In the genomic region with DNA sequence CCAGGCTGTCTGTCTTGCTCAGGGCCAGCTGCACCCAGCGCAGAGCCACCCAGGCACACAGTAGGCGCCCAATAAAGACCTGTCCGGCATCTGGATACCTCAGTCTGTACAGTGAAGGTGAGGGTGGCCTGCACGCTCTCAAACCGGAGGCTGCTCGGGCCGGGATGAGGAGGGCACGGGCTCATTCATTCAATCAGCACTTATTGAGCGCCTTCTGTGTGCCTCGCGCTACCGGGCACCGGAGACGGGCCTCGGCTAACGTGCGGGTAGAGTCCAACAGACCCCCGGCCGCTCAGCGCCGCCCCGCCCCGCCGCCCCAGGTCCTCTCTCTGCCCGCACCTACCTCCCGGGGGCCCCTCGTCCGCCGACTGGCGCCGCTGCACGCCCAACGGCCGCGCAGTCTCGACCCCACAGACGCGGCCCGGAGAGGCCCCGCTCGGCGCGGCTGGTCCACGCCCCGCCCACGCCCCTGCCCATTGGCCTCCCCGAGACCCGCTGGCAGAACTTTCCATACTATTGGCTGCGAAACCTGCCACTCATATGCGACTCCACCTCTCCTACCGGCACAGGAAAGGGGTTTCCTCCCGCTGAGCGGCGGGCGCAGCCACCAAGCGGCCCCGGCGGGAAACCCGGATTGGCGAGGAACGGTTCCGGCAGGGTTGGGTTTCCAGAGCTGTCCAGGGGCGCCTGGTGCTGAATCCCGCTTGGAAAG, we compare ENCODE assay signal across 1 cellular context.
TF ChIP-seq lines count a peak whose summit lies in the region.

A gene with protein sequence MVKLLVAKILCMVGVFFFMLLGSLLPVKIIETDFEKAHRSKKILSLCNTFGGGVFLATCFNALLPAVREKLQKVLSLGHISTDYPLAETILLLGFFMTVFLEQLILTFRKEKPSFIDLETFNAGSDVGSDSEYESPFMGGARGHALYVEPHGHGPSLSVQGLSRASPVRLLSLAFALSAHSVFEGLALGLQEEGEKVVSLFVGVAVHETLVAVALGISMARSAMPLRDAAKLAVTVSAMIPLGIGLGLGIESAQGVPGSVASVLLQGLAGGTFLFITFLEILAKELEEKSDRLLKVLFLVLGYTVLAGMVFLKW (minus strand): TSS at position 416 of the 712 bp plus-strand sequence. CDS start 2,760 bp downstream, outside the sequence.

TF ChIP-seq in HEK293, 187 proteins besides CTCF, POLR2A, EP300 and RAD21 (continued from another document and continues in another):
- TF ChIP-seq KLF10 (tag by site-specific recombination; IDR thresholded peaks at IDR 0.05), result peak; percentile 60; the same call in 1 of the 2 replicates
- TF ChIP-seq, protein P1, sequence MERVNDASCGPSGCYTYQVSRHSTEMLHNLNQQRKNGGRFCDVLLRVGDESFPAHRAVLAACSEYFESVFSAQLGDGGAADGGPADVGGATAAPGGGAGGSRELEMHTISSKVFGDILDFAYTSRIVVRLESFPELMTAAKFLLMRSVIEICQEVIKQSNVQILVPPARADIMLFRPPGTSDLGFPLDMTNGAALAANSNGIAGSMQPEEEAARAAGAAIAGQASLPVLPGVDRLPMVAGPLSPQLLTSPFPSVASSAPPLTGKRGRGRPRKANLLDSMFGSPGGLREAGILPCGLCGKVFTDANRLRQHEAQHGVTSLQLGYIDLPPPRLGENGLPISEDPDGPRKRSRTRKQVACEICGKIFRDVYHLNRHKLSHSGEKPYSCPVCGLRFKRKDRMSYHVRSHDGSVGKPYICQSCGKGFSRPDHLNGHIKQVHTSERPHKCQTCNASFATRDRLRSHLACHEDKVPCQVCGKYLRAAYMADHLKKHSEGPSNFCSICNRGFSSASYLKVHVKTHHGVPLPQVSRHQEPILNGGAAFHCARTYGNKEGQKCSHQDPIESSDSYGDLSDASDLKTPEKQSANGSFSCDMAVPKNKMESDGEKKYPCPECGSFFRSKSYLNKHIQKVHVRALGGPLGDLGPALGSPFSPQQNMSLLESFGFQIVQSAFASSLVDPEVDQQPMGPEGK (tag by site-specific recombination; IDR thresholded peaks at IDR 0.05), result peak; percentile 51; the same call in 1 of the 2 replicates
- TF ChIP-seq, protein P2, sequence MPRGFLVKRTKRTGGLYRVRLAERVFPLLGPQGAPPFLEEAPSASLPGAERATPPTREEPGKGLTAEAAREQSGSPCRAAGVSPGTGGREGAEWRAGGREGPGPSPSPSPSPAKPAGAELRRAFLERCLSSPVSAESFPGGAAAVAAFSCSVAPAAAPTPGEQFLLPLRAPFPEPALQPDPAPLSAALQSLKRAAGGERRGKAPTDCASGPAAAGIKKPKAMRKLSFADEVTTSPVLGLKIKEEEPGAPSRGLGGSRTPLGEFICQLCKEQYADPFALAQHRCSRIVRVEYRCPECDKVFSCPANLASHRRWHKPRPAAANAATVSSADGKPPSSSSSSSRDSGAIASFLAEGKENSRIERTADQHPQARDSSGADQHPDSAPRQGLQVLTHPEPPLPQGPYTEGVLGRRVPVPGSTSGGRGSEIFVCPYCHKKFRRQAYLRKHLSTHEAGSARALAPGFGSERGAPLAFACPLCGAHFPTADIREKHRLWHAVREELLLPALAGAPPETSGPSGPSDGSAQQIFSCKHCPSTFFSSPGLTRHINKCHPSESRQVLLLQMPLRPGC (tag by site-specific recombination; IDR thresholded peaks at IDR 0.05), result peak; percentile 83
- no peak for TF ChIP-seq ZNF549 (tag by site-specific recombination; IDR thresholded peaks at IDR 0.05)
- no peak for TF ChIP-seq ZNF623 (tag by site-specific recombination; IDR thresholded peaks at IDR 0.05)
- peak; percentile 60; the same call in 1 of the 2 replicates for TF ChIP-seq TRIM28 (IDR thresholded peaks at IDR 0.05; ENCODE audit: borderline replicate concordance, low read length)
- TF ChIP-seq GFI1B (tag by site-specific recombination; IDR thresholded peaks at IDR 0.05), result peak; percentile 47; the same call in 1 of the 2 replicates
- TF ChIP-seq, protein P3, sequence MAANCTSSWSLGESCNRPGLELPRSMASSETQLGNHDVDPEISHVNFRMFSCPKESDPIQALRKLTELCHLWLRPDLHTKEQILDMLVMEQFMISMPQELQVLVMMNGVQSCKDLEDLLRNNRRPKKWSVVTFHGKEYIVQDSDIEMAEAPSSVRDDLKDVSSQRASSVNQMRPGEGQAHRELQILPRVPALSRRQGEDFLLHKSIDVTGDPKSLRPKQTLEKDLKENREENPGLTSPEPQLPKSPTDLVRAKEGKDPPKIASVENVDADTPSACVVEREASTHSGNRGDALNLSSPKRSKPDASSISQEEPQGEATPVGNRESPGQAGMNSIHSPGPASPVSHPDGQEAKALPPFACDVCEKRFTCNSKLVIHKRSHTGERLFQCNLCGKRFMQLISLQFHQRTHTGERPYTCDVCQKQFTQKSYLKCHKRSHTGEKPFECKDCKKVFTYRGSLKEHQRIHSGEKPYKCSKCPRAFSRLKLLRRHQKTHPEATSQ (tag by site-specific recombination; IDR thresholded peaks at IDR 0.05), result 0 out of 2 replicates have a peak, but pooled peaks have one; percentile 73
- TF ChIP-seq, protein P4, sequence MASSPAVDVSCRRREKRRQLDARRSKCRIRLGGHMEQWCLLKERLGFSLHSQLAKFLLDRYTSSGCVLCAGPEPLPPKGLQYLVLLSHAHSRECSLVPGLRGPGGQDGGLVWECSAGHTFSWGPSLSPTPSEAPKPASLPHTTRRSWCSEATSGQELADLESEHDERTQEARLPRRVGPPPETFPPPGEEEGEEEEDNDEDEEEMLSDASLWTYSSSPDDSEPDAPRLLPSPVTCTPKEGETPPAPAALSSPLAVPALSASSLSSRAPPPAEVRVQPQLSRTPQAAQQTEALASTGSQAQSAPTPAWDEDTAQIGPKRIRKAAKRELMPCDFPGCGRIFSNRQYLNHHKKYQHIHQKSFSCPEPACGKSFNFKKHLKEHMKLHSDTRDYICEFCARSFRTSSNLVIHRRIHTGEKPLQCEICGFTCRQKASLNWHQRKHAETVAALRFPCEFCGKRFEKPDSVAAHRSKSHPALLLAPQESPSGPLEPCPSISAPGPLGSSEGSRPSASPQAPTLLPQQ (tag by site-specific recombination; IDR thresholded peaks at IDR 0.05), result peak; percentile 87
- TF ChIP-seq, protein P5, sequence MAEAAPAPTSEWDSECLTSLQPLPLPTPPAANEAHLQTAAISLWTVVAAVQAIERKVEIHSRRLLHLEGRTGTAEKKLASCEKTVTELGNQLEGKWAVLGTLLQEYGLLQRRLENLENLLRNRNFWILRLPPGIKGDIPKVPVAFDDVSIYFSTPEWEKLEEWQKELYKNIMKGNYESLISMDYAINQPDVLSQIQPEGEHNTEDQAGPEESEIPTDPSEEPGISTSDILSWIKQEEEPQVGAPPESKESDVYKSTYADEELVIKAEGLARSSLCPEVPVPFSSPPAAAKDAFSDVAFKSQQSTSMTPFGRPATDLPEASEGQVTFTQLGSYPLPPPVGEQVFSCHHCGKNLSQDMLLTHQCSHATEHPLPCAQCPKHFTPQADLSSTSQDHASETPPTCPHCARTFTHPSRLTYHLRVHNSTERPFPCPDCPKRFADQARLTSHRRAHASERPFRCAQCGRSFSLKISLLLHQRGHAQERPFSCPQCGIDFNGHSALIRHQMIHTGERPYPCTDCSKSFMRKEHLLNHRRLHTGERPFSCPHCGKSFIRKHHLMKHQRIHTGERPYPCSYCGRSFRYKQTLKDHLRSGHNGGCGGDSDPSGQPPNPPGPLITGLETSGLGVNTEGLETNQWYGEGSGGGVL (tag by site-specific recombination; IDR thresholded peaks at IDR 0.05), result no peak
- peak; percentile 43; the same call in 1 of the 2 replicates for TF ChIP-seq ZBTB20 (tag by site-specific recombination; IDR thresholded peaks at IDR 0.05)
- TF ChIP-seq, protein P6, sequence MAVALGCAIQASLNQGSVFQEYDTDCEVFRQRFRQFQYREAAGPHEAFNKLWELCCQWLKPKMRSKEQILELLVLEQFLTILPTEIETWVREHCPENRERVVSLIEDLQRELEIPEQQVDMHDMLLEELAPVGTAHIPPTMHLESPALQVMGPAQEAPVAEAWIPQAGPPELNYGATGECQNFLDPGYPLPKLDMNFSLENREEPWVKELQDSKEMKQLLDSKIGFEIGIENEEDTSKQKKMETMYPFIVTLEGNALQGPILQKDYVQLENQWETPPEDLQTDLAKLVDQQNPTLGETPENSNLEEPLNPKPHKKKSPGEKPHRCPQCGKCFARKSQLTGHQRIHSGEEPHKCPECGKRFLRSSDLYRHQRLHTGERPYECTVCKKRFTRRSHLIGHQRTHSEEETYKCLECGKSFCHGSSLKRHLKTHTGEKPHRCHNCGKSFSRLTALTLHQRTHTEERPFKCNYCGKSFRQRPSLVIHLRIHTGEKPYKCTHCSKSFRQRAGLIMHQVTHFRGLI (tag by site-specific recombination; IDR thresholded peaks at IDR 0.05), result peak; percentile 90
- no peak for TF ChIP-seq FEZF1 (tag by site-specific recombination; IDR thresholded peaks at IDR 0.05)
- TF ChIP-seq, protein P7, sequence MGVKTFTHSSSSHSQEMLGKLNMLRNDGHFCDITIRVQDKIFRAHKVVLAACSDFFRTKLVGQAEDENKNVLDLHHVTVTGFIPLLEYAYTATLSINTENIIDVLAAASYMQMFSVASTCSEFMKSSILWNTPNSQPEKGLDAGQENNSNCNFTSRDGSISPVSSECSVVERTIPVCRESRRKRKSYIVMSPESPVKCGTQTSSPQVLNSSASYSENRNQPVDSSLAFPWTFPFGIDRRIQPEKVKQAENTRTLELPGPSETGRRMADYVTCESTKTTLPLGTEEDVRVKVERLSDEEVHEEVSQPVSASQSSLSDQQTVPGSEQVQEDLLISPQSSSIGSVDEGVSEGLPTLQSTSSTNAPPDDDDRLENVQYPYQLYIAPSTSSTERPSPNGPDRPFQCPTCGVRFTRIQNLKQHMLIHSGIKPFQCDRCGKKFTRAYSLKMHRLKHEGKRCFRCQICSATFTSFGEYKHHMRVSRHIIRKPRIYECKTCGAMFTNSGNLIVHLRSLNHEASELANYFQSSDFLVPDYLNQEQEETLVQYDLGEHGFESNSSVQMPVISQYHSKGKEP (tag by site-specific recombination; IDR thresholded peaks at IDR 0.05), result peak; percentile 76; the same call in 1 of the 2 replicates
- TF ChIP-seq, protein P8, sequence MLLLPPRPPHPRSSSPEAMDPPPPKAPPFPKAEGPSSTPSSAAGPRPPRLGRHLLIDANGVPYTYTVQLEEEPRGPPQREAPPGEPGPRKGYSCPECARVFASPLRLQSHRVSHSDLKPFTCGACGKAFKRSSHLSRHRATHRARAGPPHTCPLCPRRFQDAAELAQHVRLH (tag by site-specific recombination; IDR thresholded peaks at IDR 0.05), result peak; percentile 97
- TF ChIP-seq ZNF292 (tag by site-specific recombination; IDR thresholded peaks at IDR 0.05; ENCODE audit: borderline replicate concordance, low read depth), result no peak
- TF ChIP-seq REPIN1 (tag by site-specific recombination; IDR thresholded peaks at IDR 0.05; ENCODE audit: low read depth), result 0 out of 2 replicates have a peak, but pooled peaks have one; percentile 38
- TF ChIP-seq OSR2 (tag by site-specific recombination; IDR thresholded peaks at IDR 0.05), result no peak
- TF ChIP-seq GLIS1 (tag by site-specific recombination; IDR thresholded peaks at IDR 0.05), result peak; percentile 81
- TF ChIP-seq ZNF146 (tag by site-specific recombination; IDR thresholded peaks at IDR 0.05), result peak; percentile 48; the same call in 1 of the 2 replicates
- no peak for TF ChIP-seq ZNF658 (tag by site-specific recombination; IDR thresholded peaks at IDR 0.05)
- TF ChIP-seq ZNF670 (tag by site-specific recombination; IDR thresholded peaks at IDR 0.05; ENCODE audit: low read depth), result no peak
- no peak for TF ChIP-seq ZNF514 (tag by site-specific recombination; IDR thresholded peaks at IDR 0.05)
- TF ChIP-seq ZNF114 (tag by site-specific recombination; IDR thresholded peaks at IDR 0.05), result no peak
- no peak for TF ChIP-seq ZNF211 (tag by site-specific recombination; IDR thresholded peaks at IDR 0.05; ENCODE audit: low read depth)
- TF ChIP-seq ZNF221 (tag by site-specific recombination; IDR thresholded peaks at IDR 0.05; ENCODE audit: borderline replicate concordance), result peak; percentile 85; the same call in 1 of the 2 replicates
- peak; percentile 91 for TF ChIP-seq ZNF24 (tag by site-specific recombination; IDR thresholded peaks at IDR 0.05)
- TF ChIP-seq ZNF560 (tag by site-specific recombination; IDR thresholded peaks at IDR 0.05; ENCODE audit: borderline replicate concordance), result no peak
- TF ChIP-seq TCF7L2 (IDR thresholded peaks at IDR 0.05; ENCODE audit: borderline replicate concordance, low read depth, low read length), result no peak
- TF ChIP-seq ZNF558 (tag by site-specific recombination; IDR thresholded peaks at IDR 0.05), result no peak
- TF ChIP-seq ZNF600 (tag by site-specific recombination; IDR thresholded peaks at IDR 0.05), result no peak
- no peak for TF ChIP-seq ZNF19 (tag by site-specific recombination; IDR thresholded peaks at IDR 0.05; ENCODE audit: low read depth)
- TF ChIP-seq, protein P9, sequence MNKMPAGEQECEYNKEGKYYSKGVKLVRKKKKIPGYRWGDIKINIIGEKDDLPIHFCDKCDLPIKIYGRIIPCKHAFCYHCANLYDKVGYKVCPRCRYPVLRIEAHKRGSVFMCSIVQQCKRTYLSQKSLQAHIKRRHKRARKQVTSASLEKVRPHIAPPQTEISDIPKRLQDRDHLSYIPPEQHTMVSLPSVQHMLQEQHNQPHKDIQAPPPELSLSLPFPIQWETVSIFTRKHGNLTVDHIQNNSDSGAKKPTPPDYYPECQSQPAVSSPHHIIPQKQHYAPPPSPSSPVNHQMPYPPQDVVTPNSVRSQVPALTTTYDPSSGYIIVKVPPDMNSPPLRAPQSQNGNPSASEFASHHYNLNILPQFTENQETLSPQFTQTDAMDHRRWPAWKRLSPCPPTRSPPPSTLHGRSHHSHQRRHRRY (tag by site-specific recombination; IDR thresholded peaks at IDR 0.05), result no peak
- TF ChIP-seq PRDM1 (tag by site-specific recombination; IDR thresholded peaks at IDR 0.05), result no peak
- TF ChIP-seq, protein P10, sequence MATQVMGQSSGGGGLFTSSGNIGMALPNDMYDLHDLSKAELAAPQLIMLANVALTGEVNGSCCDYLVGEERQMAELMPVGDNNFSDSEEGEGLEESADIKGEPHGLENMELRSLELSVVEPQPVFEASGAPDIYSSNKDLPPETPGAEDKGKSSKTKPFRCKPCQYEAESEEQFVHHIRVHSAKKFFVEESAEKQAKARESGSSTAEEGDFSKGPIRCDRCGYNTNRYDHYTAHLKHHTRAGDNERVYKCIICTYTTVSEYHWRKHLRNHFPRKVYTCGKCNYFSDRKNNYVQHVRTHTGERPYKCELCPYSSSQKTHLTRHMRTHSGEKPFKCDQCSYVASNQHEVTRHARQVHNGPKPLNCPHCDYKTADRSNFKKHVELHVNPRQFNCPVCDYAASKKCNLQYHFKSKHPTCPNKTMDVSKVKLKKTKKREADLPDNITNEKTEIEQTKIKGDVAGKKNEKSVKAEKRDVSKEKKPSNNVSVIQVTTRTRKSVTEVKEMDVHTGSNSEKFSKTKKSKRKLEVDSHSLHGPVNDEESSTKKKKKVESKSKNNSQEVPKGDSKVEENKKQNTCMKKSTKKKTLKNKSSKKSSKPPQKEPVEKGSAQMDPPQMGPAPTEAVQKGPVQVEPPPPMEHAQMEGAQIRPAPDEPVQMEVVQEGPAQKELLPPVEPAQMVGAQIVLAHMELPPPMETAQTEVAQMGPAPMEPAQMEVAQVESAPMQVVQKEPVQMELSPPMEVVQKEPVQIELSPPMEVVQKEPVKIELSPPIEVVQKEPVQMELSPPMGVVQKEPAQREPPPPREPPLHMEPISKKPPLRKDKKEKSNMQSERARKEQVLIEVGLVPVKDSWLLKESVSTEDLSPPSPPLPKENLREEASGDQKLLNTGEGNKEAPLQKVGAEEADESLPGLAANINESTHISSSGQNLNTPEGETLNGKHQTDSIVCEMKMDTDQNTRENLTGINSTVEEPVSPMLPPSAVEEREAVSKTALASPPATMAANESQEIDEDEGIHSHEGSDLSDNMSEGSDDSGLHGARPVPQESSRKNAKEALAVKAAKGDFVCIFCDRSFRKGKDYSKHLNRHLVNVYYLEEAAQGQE (tag by site-specific recombination; IDR thresholded peaks at IDR 0.05), result peak; percentile 100
